Comparison of ENCODE assay signal across 8 cellular contexts in the genomic region with DNA sequence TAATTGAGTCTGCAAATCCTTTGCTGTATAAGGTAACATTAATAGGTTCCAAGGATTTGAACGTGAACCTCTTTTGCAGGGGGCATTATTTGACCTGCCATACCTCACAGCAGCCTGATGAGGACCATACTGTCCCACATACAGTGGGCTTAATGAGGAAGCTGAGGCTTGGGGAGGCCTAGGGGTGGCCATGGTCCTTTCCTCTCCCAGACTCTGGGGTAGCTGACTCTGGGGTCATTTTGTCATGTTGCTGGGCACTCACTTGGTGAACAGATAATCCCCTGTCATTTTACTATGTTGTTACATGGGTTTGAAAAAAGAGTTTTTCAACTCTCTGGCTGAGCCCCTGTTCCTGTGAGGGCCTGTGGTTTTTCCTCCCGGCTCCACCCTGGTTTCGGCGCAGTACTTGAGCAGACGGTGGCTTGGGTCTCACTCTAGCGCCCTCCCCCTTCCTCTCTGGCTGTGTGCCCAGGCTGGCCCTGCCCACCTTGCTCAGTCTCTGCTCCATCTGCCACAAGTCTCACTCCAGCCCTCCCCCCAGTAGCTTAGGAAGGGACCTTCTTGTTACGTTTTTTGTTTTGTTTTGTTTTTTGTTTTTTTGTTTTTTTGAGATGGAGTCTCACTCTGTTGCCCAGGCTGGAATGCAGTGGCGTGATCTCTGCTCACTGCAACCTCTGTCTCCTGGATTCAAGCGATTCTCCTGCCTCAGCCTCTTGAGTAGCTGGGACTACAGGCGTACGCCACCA. TPM values are rescaled to one million over a fixed set of nuclear protein-coding genes. Genes with fewer than 3 reads are reported as not detected.
A peak's percentile ranks its signal among the peaks of the same experiment; 100 is the strongest.
DNase-seq lines count a peak whose midpoint lies in the region; ATAC-seq, FAIRE-seq and TF ChIP-seq lines count a peak whose summit lies in the region.

No MANE protein-coding gene starts in this region.

- FAIRE-seq in kidney (lab: Jason Lieb, UNC), result no peak

- POLR2A ChIA-PET in RWPE1 (lab: Yijun Ruan, JAX; ENCODE audit: low non-redundant PET), result no interaction called here

- TF ChIP-seq CTCF in AG10803 (conservative IDR thresholded peaks at IDR 0.05; ENCODE audit: low read length) (no peak), RWPE1 (conservative IDR thresholded peaks at IDR 0.05; ENCODE audit: low read depth) (no peak), kidney (IDR thresholded peaks at IDR 0.05; ENCODE audit: borderline replicate concordance, extremely low read depth, insufficient read depth) (no peak), GM10266 (IDR thresholded peaks at IDR 0.05; ENCODE audit: control insufficient read depth, insufficient read depth, low read depth, missing control alignments) (no peak)

- H3K36me3 ChIP-seq in kidney (ENCODE audit: control insufficient read depth in 1 of 2, insufficient read depth in 2 of 2, low read length in 2 of 2), result no peaks in the 10 kb centered on the region

- ATAC-seq in GM19395 (IDR thresholded peaks at IDR 0.05; ENCODE audit: unreplicated experiment), result peak; percentile 26

- peaks cover 9 to 13% of the 10 kb centered on the region in 2 donors for H3K4me1 ChIP-seq in kidney (ENCODE audit: control insufficient read depth in 1 of 2, insufficient read depth in 1 of 2, low read depth in 1 of 2, low read length in 2 of 2)

- H3K9me3 ChIP-seq in kidney (ENCODE audit: control insufficient read depth in 1 of 2, low read length in 2 of 2), result no peaks in the 10 kb centered on the region

- no peak overlapping the region for H3K4me3 ChIP-seq in AG10803 (ENCODE audit: low read length)
- H3K4me3 ChIP-seq in kidney (ENCODE audit: low read length in 2 of 2), result no peak overlapping the region

- intact Hi-C loops in kidney (cut with DNase I), result no loop called here

- H3K9ac ChIP-seq in kidney (ENCODE audit: low read length in 2 of 2), result no peak overlapping the region

- CTCF ChIA-PET in RWPE1 (lab: Yijun Ruan, JAX), result no interaction called here

- H3K27ac ChIP-seq in RWPE1 (peak overlapping the region; percentile 68), kidney (ENCODE audit: low read depth in 2 of 2, low read length in 2 of 2) (peak overlapping the region in 1 of 2 donors; percentile 2)

- DNase-seq in AG10803 (ENCODE audit: low read depth), result peak; percentile 58
- peak; percentile 54 for DNase-seq in LHCN-M2 (ENCODE audit: low read depth)
- DNase-seq in RWPE1 (ENCODE audit: low spot score), result no peak
- peak; percentile 69 for DNase-seq in activated naive CD4-positive, alpha-beta T cell treated with Interleukin-2 at 50 U/mL for 16 hours
- peak; percentile 91 for DNase-seq in kidney
- DNase-seq in stimulated activated CD8-positive, alpha-beta memory T cell treated with anti-CD3 and anti-CD28 coated beads, Interleukin-2, amount 100 ng/mL, for 1 hour (ENCODE audit: low read depth in 2 of 2), result peak; percentile 59 to 63
- no peak for DNase-seq in GM10266 (ENCODE audit: extremely low spot score)

RNA-seq across cellular contexts. Expression of a gene that starts 21.0 kb away (rescaled TPM):
- total RNA-seq in LHCN-M2 (2014; rRNA removed) (11.8 and 13.9 TPM in 2 replicates), kidney (27.9 TPM)
- polyA plus RNA-seq in LHCN-M2 (2012), result 5.7 TPM
- 4.1 TPM for polyA plus RNA-seq in kidney (ENCODE audit: insufficient read depth, low read depth, low replicate concordance)

Comparison
In these comparisons a context has a peak if more than half of its experiments do, and no peak if none do; other contexts are left out.
1. DNase-seq: peak in AG10803 (single experiment), LHCN-M2 (single experiment), activated naive CD4-positive, alpha-beta T cell treated with Interleukin-2 at 50 U/mL for 16 hours (single experiment), kidney (single experiment) and stimulated activated CD8-positive, alpha-beta memory T cell treated with anti-CD3 and anti-CD28 coated beads, Interleukin-2, amount 100 ng/mL, for 1 hour (2 of 2); none in RWPE1 (single experiment) and GM10266 (single experiment).